Comparison of ENCODE assay signal across 1 cellular context in the genomic region with DNA sequence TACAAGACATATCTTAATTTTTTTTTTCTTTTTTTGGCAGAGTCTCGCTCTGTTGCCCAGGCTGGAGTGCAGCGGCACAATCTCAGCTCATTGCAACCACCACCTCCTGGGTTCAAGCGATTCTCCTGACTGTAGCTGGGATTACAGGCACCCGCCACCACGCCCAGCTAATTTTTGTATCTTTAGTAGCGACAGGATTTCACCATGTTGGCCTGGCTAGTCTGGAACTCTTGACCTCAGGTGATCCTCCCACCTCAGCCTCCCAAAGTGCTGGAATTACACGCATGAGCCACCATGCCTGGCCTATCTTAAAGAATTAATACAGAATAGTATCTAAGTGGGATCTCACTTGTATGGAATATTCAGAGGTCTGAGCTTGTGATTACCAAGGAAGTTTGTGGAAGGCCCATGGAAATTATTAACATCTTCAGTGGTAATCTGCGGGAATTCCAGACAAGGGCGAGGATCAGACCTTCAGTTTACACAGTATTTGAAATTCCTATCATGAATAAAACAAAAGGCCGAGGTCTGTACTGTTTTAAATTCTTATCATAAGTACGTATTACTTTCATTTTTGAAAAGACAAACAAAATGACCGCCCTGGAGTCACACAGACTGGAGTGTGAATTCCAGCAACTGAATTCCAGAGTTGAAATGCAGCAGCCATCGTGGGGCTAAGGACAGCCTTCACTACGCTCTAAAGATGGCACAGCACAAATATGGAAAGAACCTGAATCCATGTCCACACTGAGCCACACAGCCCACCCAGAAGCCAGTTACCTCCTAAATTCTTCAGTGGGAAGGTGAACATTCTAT.
TF ChIP-seq lines count a peak whose summit lies in the region.

No MANE protein-coding gene starts in this region.

TF ChIP-seq in K562, 482 proteins besides CTCF, POLR2A, EP300 and RAD21:
- TF ChIP-seq RB1 (IDR thresholded peaks at IDR 0.05; ENCODE audit: low read depth) (no peak), PTTG1 (tag; IDR thresholded peaks at IDR 0.05; ENCODE audit: low read depth) (no peak), ZNF121 (CRISPR knock-in tag; conservative IDR thresholded peaks at IDR 0.05) (0 out of 2 replicates have a peak, but pooled peaks have one; percentile 9), TEAD2 (tag; IDR thresholded peaks at IDR 0.05) (0 out of 2 replicates have a peak, but pooled peaks have one; percentile 4), MECOM (CRISPR knock-in tag; IDR thresholded peaks at IDR 0.05) (0 out of 2 replicates have a peak, but pooled peaks have one; percentile 23)
